30 cellular contexts compared by ENCODE assay signal in the genomic region with DNA sequence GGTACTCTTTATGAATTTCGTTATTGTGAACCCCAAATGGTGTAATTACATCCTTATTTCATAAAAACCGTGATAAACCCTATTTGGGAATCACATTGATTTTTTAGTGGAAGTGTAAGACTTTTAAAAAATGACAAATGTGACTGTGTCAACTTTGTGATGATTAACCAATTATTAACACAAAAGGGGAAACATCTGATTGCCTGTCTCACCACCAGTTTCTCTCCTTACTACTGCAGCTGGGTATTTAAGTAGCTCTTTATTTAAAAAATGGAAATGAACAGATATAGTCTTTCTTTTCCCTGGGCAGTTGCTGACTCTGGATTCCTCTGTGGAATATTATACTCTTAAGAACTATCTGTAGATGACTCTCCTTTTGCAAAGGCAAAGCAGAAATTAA.
"Had no signal": no experiment of that assay in that cellular context is flagged by ENCODE, and none has a peak within 500 bp of the region (broad histone marks: within the 10 kb centered on the region; RNA-seq: fewer than 3 reads in every experiment).

No MANE protein-coding gene starts in this region.

- H3K9me3 ChIP-seq: ascending aorta, colonic mucosa, SJCRH30 had no signal

- H3K36me3 ChIP-seq: ascending aorta, cardiac muscle cell, colonic mucosa, SJCRH30, WERI-Rb-1 had no signal

- ATAC-seq: activated CD8-positive, alpha-beta memory T cell treated with anti-CD3 and anti-CD28 coated beads, Interleukin-2, amount 10 ng/mL, durations not matched to agents 7 days and 5 days; activated naive CD8-positive, alpha-beta T cell treated with anti-CD3 and anti-CD28 coated beads, Interleukin-2, amount 50 U/mL, for 24 hours; Panc1 had no signal

- H3K27ac ChIP-seq: ascending aorta, cardiac muscle cell, colonic mucosa, SJCRH30, SK-N-MC, WERI-Rb-1 had no signal

- H3K4me3 ChIP-seq: ascending aorta, cardiac muscle cell, colonic mucosa, SJCRH30, SK-N-MC had no signal

- H3K27me3 ChIP-seq: ascending aorta, colonic mucosa, SJCRH30 had no signal

- DNase-seq: activated CD4-positive, alpha-beta memory T cell treated with anti-CD3 and anti-CD28 coated beads, Interleukin-2, amount 10 ng/mL, durations not matched to agents 7 days and 5 days; activated CD4-positive, alpha-beta T cell treated with anti-CD3 and anti-CD28 coated beads for 1 hour; activated CD4-positive, alpha-beta T cell treated with anti-CD3 and anti-CD28 coated beads for 48 hours; activated CD4-positive, CD25-positive, alpha-beta regulatory T cell; activated CD8-positive, alpha-beta memory T cell treated with anti-CD3 and anti-CD28 coated beads for 24 hours; activated CD8-positive, alpha-beta memory T cell treated with anti-CD3 and anti-CD28 coated beads, Interleukin-2, amount 10 ng/mL, durations not matched to agents 7 days and 5 days; activated CD8-positive, alpha-beta memory T cell treated with anti-CD3 and anti-CD28 coated beads, Interleukin-2, amount 50 U/mL, for 48 hours; activated effector memory CD4-positive, alpha-beta T cell treated with Interleukin-2 at 50 U/mL for 16 hours; activated naive CD4-positive, alpha-beta T cell treated with anti-CD3 and anti-CD28 coated beads, Interleukin-2, amount 10 ng/mL, durations not matched to agents 7 days and 5 days; activated naive CD8-positive, alpha-beta T cell treated with anti-CD3 and anti-CD28 coated beads, Interleukin-2, amount 50 U/mL, for 24 hours; activated T-cell treated with anti-CD3 and anti-CD28 coated beads, Interleukin-2, amount 50 U/mL, for 48 hours; colonic mucosa; NCI-H1105; NCI-H1417 treated with DMSO at 0.1 percent for 48 hours; NCI-H1694; NCI-H1930; NCI-H2081 treated with DMSO at 0.1 percent for 48 hours; NCI-H226; NCI-H446 treated with DMSO at 0.1 percent for 48 hours; NCI-H524; NCI-H69; NCI-H82; SHP77; SJCRH30; T1000; WERI-Rb-1 had no signal
